Comparison of ENCODE assay signal across 17 cellular contexts in genomic region chr3:149441662-149442442, GRCh38. TPM values are rescaled to one million over a fixed set of nuclear protein-coding genes. Genes with fewer than 3 reads are reported as not detected.
DNase-seq lines count a peak whose midpoint lies in the region; ATAC-seq, FAIRE-seq and TF ChIP-seq lines count a peak whose summit lies in the region.
"Had no signal": no experiment of that assay in that cellular context is flagged by ENCODE, and none has a peak within 500 bp of the region (broad histone marks: within the 10 kb centered on the region; RNA-seq: fewer than 3 reads in every experiment).

No MANE protein-coding gene starts in this region.

- H3K9me3 ChIP-seq in HepG2 (ENCODE audit: low read length) = no peaks in the 10 kb centered on the region
- no peaks in the 10 kb centered on the region for H3K9me3 ChIP-seq in right lobe of liver
- no peaks in the 10 kb centered on the region for H3K9me3 ChIP-seq in Panc1 (ENCODE audit: control insufficient read depth, insufficient read depth, low read depth, low read length)
- H3K9me3 ChIP-seq: Caco-2 had no signal

- POLR2A ChIA-PET in HepG2 (lab: Yijun Ruan, JAX) = no interaction called here
- POLR2A ChIA-PET in Panc1 (lab: Charles Lee) = interaction anchor here (0.6 kb wide), 1 partner anchor 65 kb away, joined by 3 read pairs; no protein-coding TSS in a partner anchor

- H3K4me3 ChIP-seq in HepG2 (replicated peaks in 1 of 3; ENCODE audit: insufficient read depth in 1 of 3, low read depth in 2 of 3, low read length in 3 of 3) = no peak overlapping the region
- no peak overlapping the region for H3K4me3 ChIP-seq in right lobe of liver
- no peak overlapping the region for H3K4me3 ChIP-seq in Panc1 (ENCODE audit: low read depth in 2 of 2, low read length in 2 of 2)
- no peak overlapping the region for H3K4me3 ChIP-seq in coronary artery

- no peaks in the 10 kb centered on the region for H3K79me2 ChIP-seq in HepG2 (ENCODE audit: insufficient read depth, low read length)

- no peak for DNase-seq in HepG2 (ENCODE audit: low spot score)
- no peak for DNase-seq in right lobe of liver
- no peak for DNase-seq in Panc1 (ENCODE audit: low read depth, low spot score)
- DNase-seq in kidney tubule cell (ENCODE audit: low spot score) = peak; percentile 47
- no peak for DNase-seq in AG20443 (ENCODE audit: low spot score)
- no peak for DNase-seq in DMS53 treated with DMSO at 0.1 percent for 48 hours (lab: John Stamatoyannopoulos, UW; ENCODE audit: unreplicated experiment)
- no peak for DNase-seq in NCI-H1930 (lab: John Stamatoyannopoulos, UW)
- no peak for DNase-seq in coronary artery (ENCODE audit: low spot score)
- DNase-seq: 8988T; Caco-2; DND-41; NCI-H1417 treated with DMSO at 0.1 percent for 48 hours; NCI-H2081 treated with DMSO at 0.1 percent for 48 hours; NCI-H524 treated with DMSO at 0.1 percent for 48 hours; NK-92 treated with Interleukin-12 subunit alpha and Interleukin-12 subunit beta, amount 100 ng/mL, for 24 hours had no signal

- H3K4me1 ChIP-seq in HepG2 (ENCODE audit: insufficient read depth, low read length) = peaks cover 27% of the 10 kb centered on the region
- H3K4me1 ChIP-seq in right lobe of liver = no peaks in the 10 kb centered on the region
- peaks cover 8% of the 10 kb centered on the region; the same call in 1 of the 2 replicates for H3K4me1 ChIP-seq in Panc1 (ENCODE audit: control insufficient read depth, insufficient read depth, low read length)

- TF ChIP-seq CTCF in HepG2 (CRISPR knock-in tag; IDR thresholded peaks at IDR 0.05) (no peak), right lobe of liver (IDR thresholded peaks at IDR 0.05) (no peak), Panc1 (IDR thresholded peaks at IDR 0.05) (no peak), coronary artery (IDR thresholded peaks at IDR 0.05) (no peak)

- TF ChIP-seq POLR2A in HepG2 (IDR thresholded peaks at IDR 0.05; ENCODE audit: insufficient read depth in 1 of 2, low read depth in 2 of 2, low read length in 2 of 2) (no peak), right lobe of liver (IDR thresholded peaks at IDR 0.05) (no peak)

- BruUV-seq in HepG2 (replicated peaks; lab: Mats Ljungman, UMichigan) (no TSS peak), Panc1 (replicated peaks; lab: Mats Ljungman, UMichigan) (no TSS peak)

- TF ChIP-seq EP300 in HepG2 (IDR thresholded peaks at IDR 0.05; ENCODE audit: low read depth in 2 of 2, low read length in 2 of 2) = no peak
- TF ChIP-seq EP300 in HepG2 (CRISPR knock-in tag; IDR thresholded peaks at IDR 0.05; ENCODE audit: borderline replicate concordance) = no peak

- no peak overlapping the region for H3K27ac ChIP-seq in HepG2 (ENCODE audit: extremely low read length, insufficient read depth, low read length)
- no peak overlapping the region for H3K27ac ChIP-seq in right lobe of liver
- H3K27ac ChIP-seq in Panc1 (ENCODE audit: low read length) = no peak overlapping the region; the same call in 1 of the 2 replicates
- no peak overlapping the region for H3K27ac ChIP-seq in coronary artery

- CTCF ChIA-PET in HepG2 (lab: Yijun Ruan, JAX; ENCODE audit: low intra/inter-chr PET ratio, low total read pairs) = no interaction called here
- CTCF ChIA-PET in Panc1 (lab: Charles Lee) = no interaction called here

- H2AFZ ChIP-seq in HepG2 (ENCODE audit: low read length) = peak overlapping the region; percentile 8

- intact Hi-C loops in HepG2 (cut with micrococcal nuclease; ENCODE audit: unreplicated experiment) = loop anchor here (1.0 kb wide), 1 partner anchor 29 kb away; no protein-coding TSS in a partner anchor
- intact Hi-C loops in right lobe of liver (cut with DNase I) = no loop called here
- intact Hi-C loops in Panc1 (cut with micrococcal nuclease; ENCODE audit: unreplicated experiment) = no loop called here

- 48% methylated on average over 2 of the region's 2 CpGs for WGBS in HepG2 (ENCODE audit: low lambda C conversion rate)
- WGBS in right lobe of liver (ENCODE audit: insufficient coverage, low coverage, low lambda C conversion rate, missing lambda C conversion rate) = 76% methylated on average over 2 of the region's 2 CpGs

- no peak for TF ChIP-seq RAD21 in HepG2 (CRISPR knock-in tag; IDR thresholded peaks at IDR 0.05)

- H3K36me3 ChIP-seq in HepG2 (replicated peaks in 1 of 2; ENCODE audit: control insufficient read depth in 1 of 2, insufficient read depth in 2 of 2, low read length in 2 of 2) = no peaks in the 10 kb centered on the region
- no peaks in the 10 kb centered on the region for H3K36me3 ChIP-seq in right lobe of liver
- no peaks in the 10 kb centered on the region for H3K36me3 ChIP-seq in Panc1 (ENCODE audit: control insufficient read depth, insufficient read depth, low read length)

- no peaks in the 10 kb centered on the region for H3K27me3 ChIP-seq in HepG2 (ENCODE audit: control insufficient read depth in 1 of 2, insufficient read depth in 2 of 2, low read length in 2 of 2)
- no peaks in the 10 kb centered on the region for H3K27me3 ChIP-seq in right lobe of liver
- no peaks in the 10 kb centered on the region for H3K27me3 ChIP-seq in Panc1 (ENCODE audit: control insufficient read depth, insufficient read depth, low read length)

- no peak overlapping the region for H3K4me2 ChIP-seq in HepG2 (ENCODE audit: low read depth, low read length)

- no peak overlapping the region for H3K9ac ChIP-seq in HepG2 (ENCODE audit: insufficient read depth, low read depth, low read length)

- H4K20me1 ChIP-seq in HepG2 (ENCODE audit: insufficient read depth, low read length) = no peaks in the 10 kb centered on the region

- ATAC-seq in HepG2 (no peak), right lobe of liver (no peak), Panc1 (peak; percentile 67; the same call in 1 of the 2 replicates)

- FAIRE-seq in HepG2 (lab: Jason Lieb, UNC) = no peak

- in situ Hi-C loops in HepG2 (cut with HindIII; ENCODE audit: extremely low pct_ligation_motif_present, low pct_unique_long_range_greater_than_20kb) (no loop called here), Panc1 (cut with HindIII; ENCODE audit: low pct_unique_long_range_greater_than_20kb, low sequenced_read_pairs) (no loop called here)

TF ChIP-seq in HepG2, 621 proteins besides CTCF, POLR2A, EP300 and RAD21 (continues in another document):
- TF ChIP-seq KDM1A (CRISPR knock-in tag; IDR thresholded peaks at IDR 0.05) (no peak), HDAC2 (CRISPR knock-in tag; IDR thresholded peaks at IDR 0.05) (no peak), SMC3 (IDR thresholded peaks at IDR 0.05; ENCODE audit: low read length) (no peak), ZNF331 (CRISPR knock-in tag; IDR thresholded peaks at IDR 0.05) (no peak), HMGXB4 (CRISPR knock-in tag; IDR thresholded peaks at IDR 0.05; ENCODE audit: borderline replicate concordance in 1 of 2, low read depth in 1 of 2) (no peak), NCOA2 (CRISPR knock-in tag; IDR thresholded peaks at IDR 0.05) (no peak), SCMH1 (CRISPR knock-in tag; IDR thresholded peaks at IDR 0.05; ENCODE audit: borderline replicate concordance) (no peak), ZNF614 (CRISPR knock-in tag; IDR thresholded peaks at IDR 0.05; ENCODE audit: borderline replicate concordance) (no peak)

RNA-seq across cellular contexts. Expression of gene TM4SF4, which starts 32.6 kb away (rescaled TPM):
- total RNA-seq in HepG2 (2016; rRNA removed; fragmentation: Illumina TruSeq; extraction: Trizol) (0.77 and 0.95 TPM in 2 replicates), right lobe of liver (100 to 1,000 TPM; 210 to 473 (median 316) TPM), Panc1 (2021; ENCODE audit: unreplicated experiment) (0.46 TPM)
- 0.91 TPM in 1 of 2 replicates, not detected in the other for total RNA-seq in HepG2 (2016; cell fraction: cytosol; rRNA removed; fragmentation: Illumina TruSeq; extraction: Trizol; ENCODE audit: low read depth)
- 0.34 and 1.4 TPM in 2 replicates for total RNA-seq in HepG2 (2016; cell fraction: insoluble cytoplasmic fraction; rRNA removed; fragmentation: Illumina TruSeq; extraction: Trizol)
- total RNA-seq in HepG2 (2016; cell fraction: membrane; rRNA removed; fragmentation: Illumina TruSeq; extraction: Trizol) = 0.59 and 0.62 TPM in 2 replicates
- total RNA-seq in HepG2 (2016; cell fraction: nucleus; rRNA removed; fragmentation: Illumina TruSeq; extraction: Trizol) = 0.75 and 1.1 TPM in 2 replicates
- 0.63 and 0.89 TPM in 2 replicates for polyA plus RNA-seq in HepG2 (2011; rRNA removed)
- polyA plus RNA-seq in HepG2 (2011; cell fraction: cytosol; rRNA removed) = 0.90 and 1.1 TPM in 2 replicates
- 0.66 TPM in 1 of 2 replicates, not detected in the other for polyA plus RNA-seq in HepG2 (2011; cell fraction: nucleus; rRNA removed)
- polyA plus RNA-seq in HepG2 (2012) = 0.47 and 0.86 TPM in 2 replicates
- polyA plus RNA-seq in HepG2 (2016; cell fraction: cytosol; fragmentation: Illumina TruSeq; extraction: Trizol; ENCODE audit: low read depth) = 0.21 and 0.29 TPM in 2 replicates
- 0.45 and 0.89 TPM in 2 replicates for polyA plus RNA-seq in HepG2 (2016; cell fraction: insoluble cytoplasmic fraction; fragmentation: Illumina TruSeq; extraction: Trizol; ENCODE audit: low read depth)
- polyA plus RNA-seq in HepG2 (2016; cell fraction: membrane; fragmentation: Illumina TruSeq; extraction: Trizol; ENCODE audit: low read depth) = 0.15 and 0.21 TPM in 2 replicates
- polyA plus RNA-seq in HepG2 (2016; cell fraction: nucleus; fragmentation: Illumina TruSeq; extraction: Trizol; ENCODE audit: insufficient read depth, low read depth) = 0.72 and 1.8 TPM in 2 replicates
- 0.36 TPM in 1 of 2 replicates, not detected in the other for polyA minus RNA-seq in HepG2 (2011; rRNA and poly(A)+ RNA removed; ENCODE audit: low replicate concordance)
- polyA minus RNA-seq in HepG2 (2011; cell fraction: cytosol; rRNA and poly(A)+ RNA removed) = 1.3 TPM in 1 of 2 replicates, not detected in the other
- polyA minus RNA-seq in HepG2 (2011; cell fraction: nucleus; rRNA and poly(A)+ RNA removed) = 1.0 and 1.6 TPM in 2 replicates
- polyA plus RNA-seq in Panc1 (2012; ENCODE audit: insufficient read length) = not detected
- total RNA-seq: H4; T-helper 1 cell treated with Interleukin-12 subunit alpha and Interleukin-12 subunit beta and Interleukin-4 antibody, amounts not matched to agents 30 ng/mL and 1 ng/mL, for 36 hours had no signal

Comparison
In these comparisons a context has a peak if more than half of its experiments do, and no peak if none do; other contexts are left out.
1. RNA of gene TM4SF4, which starts 32.6 kb away (total RNA-seq): 210 to 473 TPM in right lobe of liver; 0.34 to 1.4 TPM in HepG2 and 0.46 TPM in Panc1 (single experiment); every median in the first group is over 10 times any median in the second.